In the genomic region with DNA sequence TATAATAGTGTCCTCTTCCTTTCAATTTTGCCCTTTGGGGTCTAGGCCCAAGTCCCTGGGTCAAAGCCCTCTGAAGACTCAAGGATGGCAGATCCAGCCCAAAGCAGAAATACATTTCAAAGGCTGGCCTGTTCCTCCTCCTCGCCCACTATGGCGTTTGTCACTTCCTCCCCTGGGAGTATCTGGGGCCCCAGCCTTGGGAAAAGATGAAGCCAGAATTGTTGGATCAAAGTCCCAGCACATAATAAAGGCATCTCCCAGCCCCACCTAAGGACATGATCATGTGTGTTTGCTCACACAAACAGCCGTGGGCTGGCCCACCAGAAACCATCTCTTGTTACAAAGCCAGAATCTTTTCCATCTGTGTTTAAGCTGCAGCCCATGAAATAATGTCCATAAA, we compare ENCODE assay signal across 19 cellular contexts. TPM values are rescaled to one million over a fixed set of nuclear protein-coding genes. Genes with fewer than 3 reads are reported as not detected.
DNase-seq lines count a peak whose midpoint lies in the region; ATAC-seq, FAIRE-seq and TF ChIP-seq lines count a peak whose summit lies in the region.
"Had no signal": no experiment of that assay in that cellular context is flagged by ENCODE, and none has a peak within 500 bp of the region (broad histone marks: within the 10 kb centered on the region; RNA-seq: fewer than 3 reads in every experiment).

No MANE protein-coding gene starts in this region.

- H3K36me3 ChIP-seq in GM23248 (ENCODE audit: low read depth) (no peaks in the 10 kb centered on the region), endodermal cell (ENCODE audit: control insufficient read depth, insufficient read depth, low read length) (no peaks in the 10 kb centered on the region), tibial artery (no peaks in the 10 kb centered on the region), pancreas (no peaks in the 10 kb centered on the region)
- H3K36me3 ChIP-seq: BE2C had no signal

- peak overlapping the region; percentile 18 for H3K4me2 ChIP-seq in GM23248 (ENCODE audit: unreplicated experiment)
- H3K4me2 ChIP-seq: KMS-11 had no signal

- H3F3A ChIP-seq in GM23248 (ENCODE audit: insufficient read depth) = peaks cover 11% of the 10 kb centered on the region

- no peak overlapping the region for H3K27ac Mint-ChIP-seq in endodermal cell

- peak; percentile 53 for DNase-seq in GM23248
- DNase-seq in endodermal cell = peak; percentile 6
- DNase-seq in mesenteric fat pad (ENCODE audit: low spot score) = peak; percentile 64
- peak in 1 of 2 donors; percentile 50 for DNase-seq in tibial artery
- no peak for DNase-seq in T-helper 1 cell
- no peak for DNase-seq in pancreas
- no peak for DNase-seq in AG08396 (ENCODE audit: low spot score)
- no peak for DNase-seq in ACHN
- DNase-seq: BE2C, DMS 273 treated with DMSO at 0.1 percent for 48 hours, NCI-H1417, NCI-H1930, NCI-H2171 treated with DMSO at 0.1 percent for 48 hours, NCI-H510A, SHP77 had no signal

- H3K9me2 ChIP-seq in GM23248 (ENCODE audit: insufficient read depth) = no peaks in the 10 kb centered on the region

- H3K4me3 Mint-ChIP-seq in endodermal cell = no peak overlapping the region

- peaks cover 7% of the 10 kb centered on the region for H3K4me1 Mint-ChIP-seq in endodermal cell

- H3K36me3 Mint-ChIP-seq in endodermal cell (ENCODE audit: low read depth) = no peaks in the 10 kb centered on the region

- peaks cover 29% of the 10 kb centered on the region for H3K4me1 ChIP-seq in GM23248 (ENCODE audit: insufficient read depth)
- H3K4me1 ChIP-seq in endodermal cell (ENCODE audit: control insufficient read depth, insufficient read depth, low read length) = no peaks in the 10 kb centered on the region
- peaks cover 0 to 76% (median 60%) of the 10 kb centered on the region in 4 donors for H3K4me1 ChIP-seq in tibial artery
- H3K4me1 ChIP-seq in pancreas = no peaks in the 10 kb centered on the region
- H3K4me1 ChIP-seq: BE2C had no signal

- peak overlapping the region; percentile 39; the same call in 1 of the 2 replicates for H2AFZ ChIP-seq in GM23248

- FAIRE-seq in pancreas (lab: Jason Lieb, UNC) = no peak
- FAIRE-seq: H1 had no signal

- H3K27me3 Mint-ChIP-seq in endodermal cell (ENCODE audit: insufficient read depth) = no peaks in the 10 kb centered on the region

- no peaks in the 10 kb centered on the region for H3K27me3 ChIP-seq in GM23248 (replicated peaks; ENCODE audit: insufficient read depth)
- H3K27me3 ChIP-seq in endodermal cell (ENCODE audit: control insufficient read depth, insufficient read depth, low read length, poor library complexity, severe bottlenecking) = no peaks in the 10 kb centered on the region
- no peaks in the 10 kb centered on the region for H3K27me3 ChIP-seq in tibial artery
- H3K27me3 ChIP-seq in pancreas = no peaks in the 10 kb centered on the region
- H3K27me3 ChIP-seq: BE2C had no signal

- no peak overlapping the region for H3K27ac ChIP-seq in GM23248
- no peak overlapping the region for H3K27ac ChIP-seq in endodermal cell (ENCODE audit: low read depth, low read length)
- peak overlapping the region; percentile 72 to 78 for H3K27ac ChIP-seq in tibial artery
- no peak overlapping the region for H3K27ac ChIP-seq in pancreas
- H3K27ac ChIP-seq: KMS-11 had no signal

- TF ChIP-seq CTCF in endodermal cell (conservative IDR thresholded peaks at IDR 0.05) = no peak
- no peak for TF ChIP-seq CTCF in tibial artery (IDR thresholded peaks at IDR 0.05)
- TF ChIP-seq CTCF in pancreas (IDR thresholded peaks at IDR 0.05) = no peak

- 25 to 30% methylated on average over 3 of the region's 3 CpGs for WGBS in GM23248 (ENCODE audit: low coverage in 1 of 2, low lambda C conversion rate in 2 of 2, missing lambda C conversion rate in 2 of 2), 2 experiments
- WGBS in endodermal cell (ENCODE audit: insufficient coverage in 1 of 2, insufficient read length in 1 of 2), 2 experiments = 95 to 100% methylated on average over 3 of the region's 3 CpGs
- WGBS in pancreas, 2 donors = 88 to 96% methylated on average over 3 of the region's 3 CpGs

- no peaks in the 10 kb centered on the region for H4K20me1 ChIP-seq in GM23248 (ENCODE audit: insufficient read depth)

- H3K9me3 Mint-ChIP-seq in endodermal cell = no peaks in the 10 kb centered on the region

- H3K9ac ChIP-seq in GM23248 (no peak overlapping the region), endodermal cell (ENCODE audit: extremely low read depth, low read length, poor library complexity, severe bottlenecking) (no peak overlapping the region)
- H3K9ac ChIP-seq: KMS-11 had no signal

- intact Hi-C loops in tibial artery (cut with DNase I; ENCODE audit: low total_unique reads) (loop anchor here (5.0 kb wide), 1 partner anchor 390 kb away; no protein-coding TSS in a partner anchor), pancreas (cut with DNase I) (loop anchor here in 1 of 3 donors (10.0 kb wide), 1 partner anchor 392 kb away; no protein-coding TSS in a partner anchor)

- H3K4me3 ChIP-seq in GM23248 (no peak overlapping the region), endodermal cell (ENCODE audit: low read length) (no peak overlapping the region), tibial artery (no peak overlapping the region), pancreas (no peak overlapping the region)

- in situ Hi-C loops in GM23248 (cut with MboI) = loop anchor here (10.0 kb wide), 1 partner anchor 392 kb away; no protein-coding TSS in a partner anchor
- in situ Hi-C loops in ACHN (cut with HindIII; ENCODE audit: low pct_ligation_motif_present, low pct_unique_long_range_greater_than_20kb, low sequenced_read_pairs) = no loop called here

- no peaks in the 10 kb centered on the region for H3K79me2 ChIP-seq in GM23248 (ENCODE audit: insufficient read depth)

- H3K9me3 ChIP-seq in GM23248 (ENCODE audit: low read depth) (no peaks in the 10 kb centered on the region), endodermal cell (ENCODE audit: control insufficient read depth, low read length) (no peaks in the 10 kb centered on the region), tibial artery (no peaks in the 10 kb centered on the region), pancreas (no peaks in the 10 kb centered on the region)
- H3K9me3 ChIP-seq: BE2C had no signal

- no peak for ATAC-seq in pancreas
- ATAC-seq: Panc1 had no signal

RNA-seq across cellular contexts. Expression of gene HAAO, which starts 50.0 kb away (rescaled TPM):
- total RNA-seq in GM23248 (2014; rRNA removed; shearing (Covaris generic)) = not detected in 2 replicates
- polyA plus RNA-seq in GM23248 (2016; fragmentation: Nextera tagmentation; extraction: Ambion mirVana) = 0.36 TPM in 1 of 2 replicates, not detected in the other
- 10 to 100 TPM; 13.4 to 24.2 TPM for total RNA-seq in endodermal cell
- 6.8 TPM for polyA plus RNA-seq in endodermal cell (2013, experiment 1 of 2)
- 7.2 TPM for polyA plus RNA-seq in endodermal cell (2013, experiment 2 of 2)
- total RNA-seq in mesenteric fat pad = 2.8 TPM
- total RNA-seq in pancreas = 10 to 100 TPM; 10.9 to 35.4 (median 20.4) TPM
- polyA plus RNA-seq in pancreas = 10 to 100 TPM; 18.3 to 31.6 TPM
- total RNA-seq: MCF 10A had no signal

Comparison
In these comparisons a context has a peak if more than half of its experiments do, and no peak if none do; other contexts are left out.
1. DNase-seq: peak in GM23248 (single experiment), endodermal cell (single experiment) and mesenteric fat pad (single experiment); none in T-helper 1 cell (0 of 5), pancreas (0 of 6), AG08396 (single experiment) and ACHN (single experiment).
2. H3K27ac ChIP-seq: peak in tibial artery (2 of 2); none in GM23248 (single experiment), endodermal cell (single experiment) and pancreas (0 of 4).